25 cellular contexts compared by ENCODE assay signal in the genomic region with DNA sequence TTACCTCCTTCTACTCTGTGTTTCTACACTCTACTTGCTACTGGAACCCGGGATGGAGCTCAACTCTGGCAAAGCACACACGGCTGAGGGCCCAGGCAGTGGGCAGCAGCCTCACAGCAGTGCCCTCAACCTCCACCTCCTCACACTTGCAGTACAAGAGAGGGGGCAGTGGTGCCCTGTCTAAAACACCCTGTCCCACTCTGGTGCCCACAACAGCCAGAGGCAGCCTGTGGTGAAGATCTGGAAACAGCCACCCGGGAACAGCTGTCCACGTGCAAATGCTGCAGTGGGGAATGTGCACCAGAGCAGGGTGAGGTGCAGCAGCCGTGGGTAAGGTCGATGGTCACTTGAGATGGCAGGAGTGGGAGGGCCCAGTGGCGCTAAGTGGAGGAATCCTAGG. TPM values are rescaled to one million over a fixed set of nuclear protein-coding genes. Genes with fewer than 3 reads are reported as not detected.
"Had no signal": no experiment of that assay in that cellular context is flagged by ENCODE, and none has a peak within 500 bp of the region (broad histone marks: within the 10 kb centered on the region; RNA-seq: fewer than 3 reads in every experiment).

No MANE protein-coding gene starts in this region.

- H3K27ac ChIP-seq: breast epithelium, SK-N-MC had no signal

- H3K27me3 ChIP-seq: breast epithelium had no signal

- H3K4me3 ChIP-seq: breast epithelium, SK-N-MC had no signal

- H3K9me3 Mint-ChIP-seq: activated B cell treated with CpG ODN at 0.5 μM for 24 hours; activated CD4-positive, alpha-beta T cell treated with anti-CD3 and anti-CD28 coated beads, Interleukin-2, amount 10 ng/mL, durations not matched to agents 24 days and 14 days; activated naive CD4-positive, alpha-beta T cell treated with anti-CD3 and anti-CD28 coated beads, Interleukin-2, amount 50 U/mL, for 24 hours; IgD-negative memory B cell; T-cell had no signal

- H3K27me3 Mint-ChIP-seq: activated CD4-positive, alpha-beta T cell treated with anti-CD3 and anti-CD28 coated beads, Interleukin-2, amount 10 ng/mL, durations not matched to agents 24 days and 14 days; activated naive CD4-positive, alpha-beta T cell treated with anti-CD3 and anti-CD28 coated beads, Interleukin-2, amount 50 U/mL, for 24 hours had no signal

- H3K36me3 Mint-ChIP-seq: activated naive CD4-positive, alpha-beta T cell treated with anti-CD3 and anti-CD28 coated beads, Interleukin-2, amount 50 U/mL, for 24 hours; T-cell had no signal

- H3K9me3 ChIP-seq: breast epithelium had no signal

- H3K36me3 ChIP-seq: breast epithelium had no signal

- FAIRE-seq: TTC549 had no signal

- H3K4me1 ChIP-seq: breast epithelium had no signal

- H3K4me3 Mint-ChIP-seq: activated B cell treated with CpG ODN at 0.5 μM for 24 hours; activated CD4-positive, alpha-beta T cell treated with anti-CD3 and anti-CD28 coated beads, Interleukin-2, amount 10 ng/mL, durations not matched to agents 24 days and 14 days; activated naive CD4-positive, alpha-beta T cell treated with anti-CD3 and anti-CD28 coated beads, Interleukin-2, amount 50 U/mL, for 24 hours; IgD-negative memory B cell; T-cell had no signal

- H3K27ac Mint-ChIP-seq: activated B cell treated with CpG ODN at 0.5 μM for 24 hours; activated CD4-positive, alpha-beta T cell treated with anti-CD3 and anti-CD28 coated beads, Interleukin-2, amount 10 ng/mL, durations not matched to agents 24 days and 14 days; activated naive CD4-positive, alpha-beta T cell treated with anti-CD3 and anti-CD28 coated beads, Interleukin-2, amount 50 U/mL, for 24 hours; IgD-negative memory B cell; T-cell had no signal

- H3K4me1 Mint-ChIP-seq: activated B cell treated with CpG ODN at 0.5 μM for 24 hours; activated CD4-positive, alpha-beta T cell treated with anti-CD3 and anti-CD28 coated beads, Interleukin-2, amount 10 ng/mL, durations not matched to agents 24 days and 14 days; activated naive CD4-positive, alpha-beta T cell treated with anti-CD3 and anti-CD28 coated beads, Interleukin-2, amount 50 U/mL, for 24 hours; IgD-negative memory B cell; T-cell had no signal

- DNase-seq: activated B cell treated with CpG ODN at 0.5 μM for 24 hours; activated CD4-positive, alpha-beta T cell treated with anti-CD3 and anti-CD28 coated beads for 1 hour; activated CD4-positive, alpha-beta T cell treated with anti-CD3 and anti-CD28 coated beads, Interleukin-2, amount 10 ng/mL, durations not matched to agents 24 days and 14 days; activated CD4-positive, alpha-beta T cell treated with anti-CD3 and anti-CD28 coated beads, Interleukin-2, amount 50 U/mL, for 48 hours; activated CD8-positive, alpha-beta memory T cell treated with anti-CD3 and anti-CD28 coated beads, Interleukin-2, amount 50 U/mL, for 48 hours; activated T-cell treated with anti-CD3 and anti-CD28 coated beads, Interleukin-2, amount 50 U/mL, for 1 hour; aorta; KG1; NCI-H1092; NCI-H1417; NCI-H1930; NCI-H2171; NCI-H226; NCI-H526; NCI-H82; T-cell; T-helper 2 cell; T1000 had no signal

- ATAC-seq: T-cell had no signal

RNA-seq across cellular contexts. Expression of gene MAT1A, which starts 13.7 kb away (rescaled TPM):
- total RNA-seq: activated B cell treated with CpG ODN at 0.5 μM for 24 hours; activated CD4-positive, alpha-beta T cell treated with anti-CD3 and anti-CD28 coated beads, Interleukin-2, amount 10 ng/mL, durations not matched to agents 24 days and 14 days; OCI-LY7; RPMI7951 had no signal
- polyA plus RNA-seq: aorta, IgD-negative memory B cell had no signal
